10 cellular contexts compared by ENCODE assay signal in the genomic region with DNA sequence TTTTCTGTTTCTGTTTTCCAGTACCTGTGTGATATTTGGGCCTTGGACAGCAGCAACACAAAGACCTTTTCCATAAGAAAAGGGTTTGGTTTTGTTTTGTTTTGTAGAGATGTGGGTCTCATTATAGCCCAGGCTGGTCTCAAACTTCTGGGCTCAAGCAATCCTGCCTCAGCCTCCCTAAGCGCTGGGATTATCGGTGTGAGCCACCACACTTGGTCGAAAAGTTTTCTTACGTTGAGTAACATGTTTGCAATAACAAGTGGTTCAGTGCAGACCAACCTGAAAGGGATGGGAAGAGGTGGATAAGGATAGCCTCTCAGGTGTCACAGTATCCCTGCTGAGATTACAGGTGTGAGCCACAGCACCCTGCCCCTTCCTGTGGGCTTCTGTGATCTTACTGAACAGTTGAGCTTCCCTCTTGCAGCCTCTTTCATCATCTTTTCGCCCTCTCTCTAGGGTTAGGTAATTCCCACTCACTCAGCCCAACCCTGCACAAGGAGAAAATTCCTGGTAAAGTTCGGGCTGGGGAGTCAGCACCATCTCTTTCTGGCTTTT. TPM values are rescaled to one million over a fixed set of nuclear protein-coding genes. Genes with fewer than 3 reads are reported as not detected.
DNase-seq lines count a peak whose midpoint lies in the region; ATAC-seq, FAIRE-seq and TF ChIP-seq lines count a peak whose summit lies in the region.
"Had no signal": no experiment of that assay in that cellular context is flagged by ENCODE, and none has a peak within 500 bp of the region (broad histone marks: within the 10 kb centered on the region; RNA-seq: fewer than 3 reads in every experiment).

No MANE protein-coding gene starts in this region.

- H3K4me2 ChIP-seq in keratinocyte (ENCODE audit: control insufficient read depth, extremely low read depth, insufficient read depth, low read depth, low read length) = no peak overlapping the region

- no peak for TF ChIP-seq CTCF in keratinocyte (optimal IDR thresholded peaks at IDR 0.05 in 1 of 3, IDR thresholded peaks at IDR 0.05 in 1 of 3, conservative IDR thresholded peaks at IDR 0.05 in 1 of 3; ENCODE audit: extremely low read depth in 1 of 3, insufficient read depth in 2 of 3, low read length in 3 of 3)

- peaks cover 6% of the 10 kb centered on the region; the same call in 1 of the 2 replicates for H3K4me1 ChIP-seq in HUES6 (ENCODE audit: control insufficient read depth, insufficient read depth, low read length)
- peaks cover 16% of the 10 kb centered on the region for H3K4me1 ChIP-seq in keratinocyte (ENCODE audit: control insufficient read depth, extremely low read depth, insufficient read depth, low read length)

- no peaks in the 10 kb centered on the region for H4K20me1 ChIP-seq in keratinocyte (ENCODE audit: control insufficient read depth, extremely low read depth, insufficient read depth, low read length)

- FAIRE-seq in keratinocyte (lab: Jason Lieb, UNC) = no peak

- peak; percentile 94 for DNase-seq in DMS53 treated with DMSO at 0.1 percent for 48 hours (lab: John Stamatoyannopoulos, UW; ENCODE audit: unreplicated experiment)
- no peak for DNase-seq in SK-N-MC (ENCODE audit: low read depth, low spot score)
- DNase-seq in keratinocyte (ENCODE audit: low read depth, low spot score) = no peak
- no peak for DNase-seq in activated CD4-positive, CD25-positive, alpha-beta regulatory T cell treated with anti-CD3 and anti-CD28 coated beads, Interleukin-2, amount 50 U/mL, for 72 hours
- DNase-seq in NCI-H1092 (lab: John Stamatoyannopoulos, UW) = no peak
- DNase-seq: anterior cingulate cortex, NCI-H2029, right cardiac atrium had no signal

- dilution Hi-C loops in keratinocyte (cut with MboI; ENCODE audit: extremely low pct_ligation_motif_present, low sequenced_read_pairs) = no loop called here

- H3K27me3 ChIP-seq in HUES6 (ENCODE audit: control insufficient read depth, insufficient read depth, low read length) (no peaks in the 10 kb centered on the region), keratinocyte (ENCODE audit: control insufficient read depth, extremely low read depth, insufficient read depth, low read length) (no peaks in the 10 kb centered on the region)

- no peaks in the 10 kb centered on the region for H3K9me1 ChIP-seq in keratinocyte (ENCODE audit: control insufficient read depth, extremely low read depth, insufficient read depth, low read length)

- H3K9me3 ChIP-seq in HUES6 (ENCODE audit: control insufficient read depth, insufficient read depth, low read depth, low read length) = no peaks in the 10 kb centered on the region
- H3K9me3 ChIP-seq in SK-N-MC (ENCODE audit: low read depth, low read length) = no peaks in the 10 kb centered on the region
- H3K9me3 ChIP-seq in keratinocyte (ENCODE audit: control insufficient read depth, low read depth, low read length) = no peaks in the 10 kb centered on the region

- no peaks in the 10 kb centered on the region for H3K36me3 ChIP-seq in HUES6 (ENCODE audit: control insufficient read depth, insufficient read depth, low read length)
- peaks cover under 1% of the 10 kb centered on the region; the same call in 1 of the 2 replicates for H3K36me3 ChIP-seq in SK-N-MC (ENCODE audit: insufficient read depth, low read length)
- H3K36me3 ChIP-seq in keratinocyte (ENCODE audit: control insufficient read depth in 2 of 2, extremely low read depth in 1 of 2, insufficient read depth in 2 of 2, low read length in 2 of 2) = no peaks in the 10 kb centered on the region

- H3K27ac ChIP-seq in HUES6 (ENCODE audit: low read depth, low read length) = peak overlapping the region; percentile 33; the same call in 1 of the 2 replicates
- H3K27ac ChIP-seq in SK-N-MC = peak overlapping the region; percentile 64
- peak overlapping the region; percentile 17 for H3K27ac ChIP-seq in keratinocyte (ENCODE audit: control insufficient read depth, insufficient read depth, low read length)

- no peak overlapping the region for H2AFZ ChIP-seq in keratinocyte (ENCODE audit: control insufficient read depth, low read length)

- peak overlapping the region; percentile 14 for H3K9ac ChIP-seq in HUES6 (ENCODE audit: low read length)
- H3K9ac ChIP-seq in SK-N-MC (ENCODE audit: insufficient read length) = peak overlapping the region; percentile 36
- H3K9ac ChIP-seq in keratinocyte (ENCODE audit: control insufficient read depth, extremely low read depth, insufficient read depth, low read length) = no peak overlapping the region

- peaks cover 7% of the 10 kb centered on the region for H3K79me2 ChIP-seq in keratinocyte (ENCODE audit: control insufficient read depth, insufficient read depth, low read length)

- no peak for ATAC-seq in GM21381 (IDR thresholded peaks at IDR 0.05; ENCODE audit: unreplicated experiment)
- ATAC-seq: right cardiac atrium had no signal

- no peak overlapping the region for H3K4me3 ChIP-seq in HUES6 (ENCODE audit: low read depth, low read length)
- H3K4me3 ChIP-seq in SK-N-MC = no peak overlapping the region
- H3K4me3 ChIP-seq in keratinocyte (ENCODE audit: control insufficient read depth in 2 of 3, extremely low read depth in 1 of 3, insufficient read depth in 2 of 3, low read depth in 1 of 3, low read length in 3 of 3) = no peak overlapping the region

RNA-seq across cellular contexts. Expression of a gene that starts 3.5 kb away (rescaled TPM):
- polyA plus RNA-seq in keratinocyte = 46.3 to 72.2 TPM (median 53.0 TPM) in 3 replicates
- 18.4 TPM for polyA plus RNA-seq in keratinocyte (2011; ENCODE audit: low read depth)
- 38.9 and 55.8 TPM in 2 replicates for polyA plus RNA-seq in keratinocyte (2011; cell fraction: cytosol; rRNA removed)
- 20.2 and 21.1 TPM in 2 replicates for polyA plus RNA-seq in keratinocyte (2011; cell fraction: nucleus; rRNA removed)
- 28.3 and 48.7 TPM in 2 replicates for polyA plus RNA-seq in keratinocyte (2012; ENCODE audit: low replicate concordance)
- 8.6 to 28.9 TPM (median 16.7 TPM) in 3 replicates for polyA minus RNA-seq in keratinocyte
- polyA minus RNA-seq in keratinocyte (2011; cell fraction: cytosol; rRNA and poly(A)+ RNA removed) = 11.9 TPM
- polyA minus RNA-seq in keratinocyte (2011; cell fraction: nucleus; rRNA and poly(A)+ RNA removed) = 11.8 and 13.7 TPM in 2 replicates

RNA-seq across cellular contexts. Expression of a gene that starts 23.3 kb away (rescaled TPM):
- polyA plus RNA-seq in keratinocyte = 99.9 to 143 TPM (median 142 TPM) in 3 replicates
- 273 TPM for polyA plus RNA-seq in keratinocyte (2011; ENCODE audit: low read depth)
- polyA plus RNA-seq in keratinocyte (2011; cell fraction: cytosol; rRNA removed) = 96.5 and 188 TPM in 2 replicates
- 77.1 and 97.8 TPM in 2 replicates for polyA plus RNA-seq in keratinocyte (2011; cell fraction: nucleus; rRNA removed)
- polyA plus RNA-seq in keratinocyte (2012; ENCODE audit: low replicate concordance) = 84.5 and 124 TPM in 2 replicates
- polyA minus RNA-seq in keratinocyte = 34.8 to 224 TPM (median 102 TPM) in 3 replicates
- polyA minus RNA-seq in keratinocyte (2011; cell fraction: cytosol; rRNA and poly(A)+ RNA removed) = 164 TPM
- 50.1 and 104 TPM in 2 replicates for polyA minus RNA-seq in keratinocyte (2011; cell fraction: nucleus; rRNA and poly(A)+ RNA removed)
